In the genomic region with DNA sequence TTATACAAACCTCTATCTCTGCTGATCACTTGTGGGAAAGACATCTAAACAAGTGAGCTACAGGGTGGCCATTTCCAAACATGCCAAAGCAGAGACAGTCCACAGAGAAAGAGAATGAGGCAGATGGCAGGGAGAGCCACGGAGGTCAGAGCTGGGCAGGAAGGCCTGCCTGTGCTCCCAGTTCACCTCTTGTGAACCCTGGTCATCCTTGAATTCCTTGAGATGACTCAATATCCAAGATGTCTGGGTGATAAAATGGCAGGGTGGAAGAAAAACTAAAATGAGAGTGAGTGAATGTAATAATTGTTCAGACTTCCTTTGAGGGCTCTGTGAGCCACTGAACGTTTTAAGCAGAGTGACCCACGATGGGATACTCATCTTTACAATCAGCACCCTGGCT, we compare ENCODE assay signal across 12 cellular contexts.
"Had no signal": no experiment of that assay in that cellular context is flagged by ENCODE, and none has a peak within 500 bp of the region (broad histone marks: within the 10 kb centered on the region; RNA-seq: fewer than 3 reads in every experiment).

No MANE protein-coding gene starts in this region.

- H3K27ac Mint-ChIP-seq: activated T-helper 17 cell treated with anti-CD3 and anti-CD28 coated beads, Interleukin-2, amount 50 U/mL, for 72 hours; dendritic cell treated with granulocyte-macrophage colony-stimulating factor and Interleukin-4, amounts not matched to agents 40 ng/mL and 50 ng/mL, for 4 days had no signal

- H3K27me3 Mint-ChIP-seq: dendritic cell treated with granulocyte-macrophage colony-stimulating factor and Interleukin-4, amounts not matched to agents 40 ng/mL and 50 ng/mL, for 4 days had no signal

- DNase-seq: activated CD4-positive, alpha-beta T cell treated with anti-CD3 and anti-CD28 coated beads, Interleukin-2, amount 50 U/mL, for 48 hours; activated naive CD4-positive, alpha-beta T cell treated with Interleukin-2 at 50 U/mL for 16 hours; effector memory CD4-positive, alpha-beta T cell; foreskin keratinocyte; midbrain; stimulated activated naive CD8-positive, alpha-beta T cell treated with anti-CD3 and anti-CD28 coated beads, Interleukin-15, Interleukin-2, amounts not matched to agents 100 U/mL and 50 U/mL, for 24 hours had no signal

- H3K9me3 Mint-ChIP-seq: activated T-helper 17 cell treated with anti-CD3 and anti-CD28 coated beads, Interleukin-2, amount 50 U/mL, for 72 hours; dendritic cell treated with granulocyte-macrophage colony-stimulating factor and Interleukin-4, amounts not matched to agents 40 ng/mL and 50 ng/mL, for 4 days had no signal

- H3K4me1 Mint-ChIP-seq: activated T-helper 17 cell treated with anti-CD3 and anti-CD28 coated beads, Interleukin-2, amount 50 U/mL, for 72 hours had no signal

- ATAC-seq: activated T-helper 17 cell treated with anti-CD3 and anti-CD28 coated beads, Interleukin-2, amount 50 U/mL, for 72 hours; foreskin keratinocyte; stimulated activated naive CD8-positive, alpha-beta T cell treated with anti-CD3 and anti-CD28 coated beads, Interleukin-15, Interleukin-2, amounts not matched to agents 100 U/mL and 50 U/mL, for 24 hours had no signal

- H3K27ac ChIP-seq: ascending aorta, foreskin keratinocyte, VCaP had no signal

- H3K36me3 ChIP-seq: ascending aorta had no signal

- H3K9me3 ChIP-seq: ascending aorta had no signal

- FAIRE-seq: bronchial epithelial cell had no signal

- H3K4me3 Mint-ChIP-seq: activated T-helper 17 cell treated with anti-CD3 and anti-CD28 coated beads, Interleukin-2, amount 50 U/mL, for 72 hours; dendritic cell treated with granulocyte-macrophage colony-stimulating factor and Interleukin-4, amounts not matched to agents 40 ng/mL and 50 ng/mL, for 4 days had no signal

- H3K4me3 ChIP-seq: ascending aorta, lung had no signal

- H3K4me1 ChIP-seq: ascending aorta, foreskin keratinocyte had no signal

- H3K27me3 ChIP-seq: ascending aorta, foreskin keratinocyte had no signal
